Comparison of ENCODE assay signal across 29 cellular contexts in the genomic region with DNA sequence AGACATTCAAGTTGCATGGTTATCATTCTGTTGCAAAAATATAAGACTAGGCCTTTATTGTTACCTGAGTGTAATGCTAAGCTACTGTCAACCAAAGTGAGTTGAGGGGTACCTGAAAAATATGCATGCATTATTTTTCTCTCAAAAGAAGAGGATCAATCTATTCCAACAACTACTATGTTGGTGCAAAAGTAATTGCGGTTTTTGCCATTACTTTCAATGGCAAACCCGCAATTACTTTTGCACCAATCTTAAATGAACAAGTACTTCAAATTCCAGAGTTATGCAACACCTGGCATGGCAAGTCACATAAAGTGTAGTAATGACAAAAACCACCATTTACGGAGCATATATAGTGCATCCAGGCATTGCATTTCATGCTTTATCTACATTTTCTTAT.
"Had no signal": no experiment of that assay in that cellular context is flagged by ENCODE, and none has a peak within 500 bp of the region (broad histone marks: within the 10 kb centered on the region; RNA-seq: fewer than 3 reads in every experiment).

No MANE protein-coding gene starts in this region.

- FAIRE-seq: urothelium cell line had no signal

- H3K36me3 Mint-ChIP-seq: stimulated activated effector memory CD8-positive, alpha-beta T cell treated with anti-CD3 and anti-CD28 coated beads, Interleukin-12 subunit alpha, Interleukin-12 subunit beta, amount 100 ng/mL, for 72 hours; stimulated activated memory B cell treated with anti-CD40 and anti-IgM and Interleukin-4, amounts not matched to agents 10 μg/mL and 1 μg/mL and 100 μg/mL, for 72 hours; stimulated activated naive B cell treated with anti-CD40 and anti-IgM and Interleukin-4, amounts not matched to agents 10 μg/mL and 1 μg/mL and 100 μg/mL, for 72 hours; type B pancreatic cell had no signal

- ATAC-seq: stimulated activated effector memory CD8-positive, alpha-beta T cell treated with anti-CD3 and anti-CD28 coated beads, Interleukin-12 subunit alpha, Interleukin-12 subunit beta, amount 100 ng/mL, for 72 hours; stimulated activated memory B cell treated with anti-CD40 and anti-IgM and Interleukin-4, amounts not matched to agents 10 μg/mL and 1 μg/mL and 100 μg/mL, for 72 hours; stimulated activated naive B cell treated with anti-CD40 and anti-IgM and Interleukin-4, amounts not matched to agents 10 μg/mL and 1 μg/mL and 100 μg/mL, for 72 hours; stimulated activated naive CD8-positive, alpha-beta T cell treated with anti-CD3 and anti-CD28 coated beads, Interleukin-15, amount 100 ng/mL, for 72 hours; stimulated activated naive CD8-positive, alpha-beta T cell treated with anti-CD3 and anti-CD28 coated beads, Interleukin-15, Interleukin-2, amounts not matched to agents 100 U/mL and 50 U/mL, for 24 hours; upper lobe of right lung had no signal

- H3K27ac Mint-ChIP-seq: stimulated activated effector memory CD8-positive, alpha-beta T cell treated with anti-CD3 and anti-CD28 coated beads, Interleukin-12 subunit alpha, Interleukin-12 subunit beta, amount 100 ng/mL, for 72 hours; stimulated activated memory B cell treated with anti-CD40 and anti-IgM and Interleukin-4, amounts not matched to agents 10 μg/mL and 1 μg/mL and 100 μg/mL, for 72 hours; stimulated activated naive B cell treated with anti-CD40 and anti-IgM and Interleukin-4, amounts not matched to agents 10 μg/mL and 1 μg/mL and 100 μg/mL, for 72 hours; stimulated activated naive CD8-positive, alpha-beta T cell treated with anti-CD3 and anti-CD28 coated beads, Interleukin-15, amount 100 ng/mL, for 72 hours; stimulated activated naive CD8-positive, alpha-beta T cell treated with anti-CD3 and anti-CD28 coated beads, Interleukin-15, Interleukin-2, amounts not matched to agents 100 ng/mL and 50 ng/mL, for 24 hours; type B pancreatic cell had no signal

- H3K4me3 Mint-ChIP-seq: stimulated activated effector memory CD8-positive, alpha-beta T cell treated with anti-CD3 and anti-CD28 coated beads, Interleukin-12 subunit alpha, Interleukin-12 subunit beta, amount 100 ng/mL, for 72 hours; stimulated activated memory B cell treated with anti-CD40 and anti-IgM and Interleukin-4, amounts not matched to agents 10 μg/mL and 1 μg/mL and 100 μg/mL, for 72 hours; stimulated activated naive B cell treated with anti-CD40 and anti-IgM and Interleukin-4, amounts not matched to agents 10 μg/mL and 1 μg/mL and 100 μg/mL, for 72 hours; stimulated activated naive CD8-positive, alpha-beta T cell treated with anti-CD3 and anti-CD28 coated beads, Interleukin-15, amount 100 ng/mL, for 72 hours; stimulated activated naive CD8-positive, alpha-beta T cell treated with anti-CD3 and anti-CD28 coated beads, Interleukin-15, Interleukin-2, amounts not matched to agents 100 ng/mL and 50 ng/mL, for 24 hours; type B pancreatic cell had no signal

- H3K9me3 ChIP-seq: stomach, suprapubic skin, testis, thoracic aorta, thyroid gland, tibial artery, tibial nerve, transverse colon, upper lobe of left lung, upper lobe of right lung, uterus, vagina had no signal

- H3K36me3 ChIP-seq: stomach, suprapubic skin, thoracic aorta, thyroid gland, tibial artery, tibial nerve, transverse colon, upper lobe of left lung, upper lobe of right lung, uterus, vagina had no signal

- H3K27ac ChIP-seq: stomach, suprapubic skin, testis, thoracic aorta, thyroid gland, tibial artery, tibial nerve, transverse colon, upper lobe of left lung, upper lobe of right lung, uterus, vagina had no signal

- H3K4me3 ChIP-seq: stomach, suprapubic skin, testis, thoracic aorta, thyroid gland, tibial artery, tibial nerve, transverse colon, upper lobe of left lung, upper lobe of right lung, uterus, vagina had no signal

- DNase-seq: stimulated activated CD4-positive, alpha-beta T cell treated with anti-CD3 and anti-CD28 coated beads, Interleukin-2, amount 100 ng/mL, for 48 hours; stimulated activated CD4-positive, alpha-beta T cell treated with anti-CD3 and anti-CD28 coated beads, Interleukin-4, amount 100 ng/mL, for 1 hour; stimulated activated CD4-positive, alpha-beta T cell treated with anti-CD3 and anti-CD28 coated beads, Interleukin-4, amount 100 ng/mL, for 24 hours; stimulated activated CD4-positive, alpha-beta T cell treated with anti-CD3 and anti-CD28 coated beads, Interleukin-4, amount 100 ng/mL, for 4 hours; stimulated activated CD8-positive, alpha-beta memory T cell treated with anti-CD3 and anti-CD28 coated beads, Interleukin-4, amount 100 ng/mL, for 48 hours; stimulated activated naive B cell treated with anti-CD40 and anti-IgM and Interleukin-4, amounts not matched to agents 10 μg/mL and 1 μg/mL and 100 μg/mL, for 72 hours; stimulated activated naive CD4-positive, alpha-beta T cell; stimulated activated naive CD4-positive, alpha-beta T cell treated with Interleukin-2 at 50 U/mL for 16 hours; stimulated activated naive CD8-positive, alpha-beta T cell treated with anti-CD3 and anti-CD28 coated beads, Interleukin-15, amount 100 ng/mL, for 72 hours; stimulated activated naive CD8-positive, alpha-beta T cell treated with anti-CD3 and anti-CD28 coated beads, Interleukin-15, Interleukin-2, amounts not matched to agents 100 U/mL and 50 U/mL, for 24 hours; stomach; substantia nigra; testis; thyroid gland; tibial artery; transverse colon; trophoblast cell; upper lobe of left lung; upper lobe of right lung; uterus had no signal

- H3K4me1 ChIP-seq: stomach, suprapubic skin, testis, thyroid gland, tibial nerve, transverse colon, upper lobe of left lung, upper lobe of right lung, uterus, vagina had no signal

- H3K4me1 Mint-ChIP-seq: stimulated activated effector memory CD8-positive, alpha-beta T cell treated with anti-CD3 and anti-CD28 coated beads, Interleukin-12 subunit alpha, Interleukin-12 subunit beta, amount 100 ng/mL, for 72 hours; stimulated activated memory B cell treated with anti-CD40 and anti-IgM and Interleukin-4, amounts not matched to agents 10 μg/mL and 1 μg/mL and 100 μg/mL, for 72 hours; stimulated activated naive B cell treated with anti-CD40 and anti-IgM and Interleukin-4, amounts not matched to agents 10 μg/mL and 1 μg/mL and 100 μg/mL, for 72 hours; stimulated activated naive CD8-positive, alpha-beta T cell treated with anti-CD3 and anti-CD28 coated beads, Interleukin-15, amount 100 ng/mL, for 72 hours had no signal

- H3K27me3 ChIP-seq: stomach, suprapubic skin, testis, thyroid gland, tibial artery, tibial nerve, transverse colon, upper lobe of left lung, upper lobe of right lung, uterus, vagina had no signal

- H3K9me3 Mint-ChIP-seq: stimulated activated memory B cell treated with anti-CD40 and anti-IgM and Interleukin-4, amounts not matched to agents 10 μg/mL and 1 μg/mL and 100 μg/mL, for 72 hours; stimulated activated naive CD8-positive, alpha-beta T cell treated with anti-CD3 and anti-CD28 coated beads, Interleukin-15, amount 100 ng/mL, for 72 hours had no signal

- H3K27me3 Mint-ChIP-seq: stimulated activated memory B cell treated with anti-CD40 and anti-IgM and Interleukin-4, amounts not matched to agents 10 μg/mL and 1 μg/mL and 100 μg/mL, for 72 hours; stimulated activated naive B cell treated with anti-CD40 and anti-IgM and Interleukin-4, amounts not matched to agents 10 μg/mL and 1 μg/mL and 100 μg/mL, for 72 hours; stimulated activated naive CD8-positive, alpha-beta T cell treated with anti-CD3 and anti-CD28 coated beads, Interleukin-15, amount 100 ng/mL, for 72 hours; stimulated activated naive CD8-positive, alpha-beta T cell treated with anti-CD3 and anti-CD28 coated beads, Interleukin-15, Interleukin-2, amounts not matched to agents 100 ng/mL and 50 ng/mL, for 24 hours; type B pancreatic cell had no signal
